In the genomic region with DNA sequence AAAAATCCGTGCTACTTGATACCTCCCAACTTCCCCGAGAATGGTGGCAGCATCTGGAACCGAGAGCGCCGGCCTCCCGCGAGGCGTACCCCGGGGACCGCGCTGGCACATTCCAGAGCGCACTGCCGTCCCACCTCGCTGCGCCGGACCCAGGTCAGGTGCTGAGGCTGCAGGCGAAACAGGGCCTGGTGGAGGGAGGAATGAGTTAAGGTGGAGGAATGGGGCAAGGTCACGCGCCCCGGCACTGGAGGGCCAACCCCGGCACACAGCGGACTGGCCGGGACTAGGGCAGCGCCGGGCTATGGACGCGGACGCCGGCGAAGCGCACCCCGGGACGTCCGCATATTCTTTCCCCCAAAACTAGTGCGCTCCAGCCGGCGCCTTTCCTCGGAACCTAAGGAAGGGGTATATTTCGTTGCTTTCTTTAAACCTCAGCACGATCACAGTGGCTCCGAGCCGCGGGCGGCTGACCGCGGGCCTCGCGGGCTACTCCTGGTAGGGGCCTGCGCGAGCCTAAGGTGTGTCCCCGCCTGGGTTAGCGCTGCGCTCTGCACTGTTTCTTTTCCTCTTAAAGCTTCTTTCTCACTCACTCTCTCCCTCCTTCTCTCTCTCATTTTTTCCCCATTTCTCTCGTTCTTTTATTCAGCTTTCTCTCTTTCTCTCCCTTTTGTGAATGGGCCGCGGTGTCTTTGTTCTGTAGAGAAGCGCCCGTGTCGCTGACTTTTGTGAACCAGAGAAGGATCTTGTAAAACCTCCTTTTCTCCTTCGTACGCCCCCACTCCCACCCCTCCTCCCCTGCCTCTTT, we compare ENCODE assay signal across 2 cellular contexts.
TF ChIP-seq lines count a peak whose summit lies in the region.

No MANE protein-coding gene starts in this region.

TF ChIP-seq in A549, 52 proteins besides CTCF, POLR2A, EP300 and RAD21:
- TF ChIP-seq FOXS1 (CRISPR knock-in tag; IDR thresholded peaks at IDR 0.05) (no peak), E2F6 (IDR thresholded peaks at IDR 0.05; ENCODE audit: borderline replicate concordance, low read depth) (no peak), TP53 (CRISPR knock-in tag; IDR thresholded peaks at IDR 0.05) (no peak), CHD2 (IDR thresholded peaks at IDR 0.05; ENCODE audit: low read length, partially characterized antibody) (no peak), MYC (IDR thresholded peaks at IDR 0.05; ENCODE audit: borderline replicate concordance, low read length) (no peak), HES2 (IDR thresholded peaks at IDR 0.05) (no peak), FOSL2 (IDR thresholded peaks at IDR 0.05) (no peak), FOSL2 (CRISPR knock-in tag; IDR thresholded peaks at IDR 0.05) (no peak), HOXA7 (CRISPR knock-in tag; IDR thresholded peaks at IDR 0.05) (no peak), ZC3H11A (IDR thresholded peaks at IDR 0.05) (no peak), CBX2 (IDR thresholded peaks at IDR 0.05; ENCODE audit: borderline replicate concordance, low read depth) (no peak), EHF (CRISPR knock-in tag; IDR thresholded peaks at IDR 0.05) (no peak)
- TF ChIP-seq, protein P1, sequence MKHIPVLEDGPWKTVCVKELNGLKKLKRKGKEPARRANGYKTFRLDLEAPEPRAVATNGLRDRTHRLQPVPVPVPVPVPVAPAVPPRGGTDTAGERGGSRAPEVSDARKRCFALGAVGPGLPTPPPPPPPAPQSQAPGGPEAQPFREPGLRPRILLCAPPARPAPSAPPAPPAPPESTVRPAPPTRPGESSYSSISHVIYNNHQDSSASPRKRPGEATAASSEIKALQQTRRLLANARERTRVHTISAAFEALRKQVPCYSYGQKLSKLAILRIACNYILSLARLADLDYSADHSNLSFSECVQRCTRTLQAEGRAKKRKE (CRISPR knock-in tag; IDR thresholded peaks at IDR 0.05; ENCODE audit: low read depth) = no peak

TF ChIP-seq in HepG2, 621 proteins besides CTCF, POLR2A, EP300 and RAD21 (continues in another document):
- TF ChIP-seq ZNF879 (CRISPR knock-in tag; IDR thresholded peaks at IDR 0.05) (no peak), ZNF431 (CRISPR knock-in tag; IDR thresholded peaks at IDR 0.05; ENCODE audit: borderline replicate concordance, low read depth) (no peak), ZNF766 (CRISPR knock-in tag; IDR thresholded peaks at IDR 0.05; ENCODE audit: borderline replicate concordance) (no peak), RBM39 (IDR thresholded peaks at IDR 0.05; ENCODE audit: low read depth, low read length, poor library complexity, severe bottlenecking) (peak; percentile 53), HNRNPK (IDR thresholded peaks at IDR 0.05; ENCODE audit: low read depth, low read length, poor library complexity, severe bottlenecking) (peak; percentile 62), TCF7L2 (IDR thresholded peaks at IDR 0.05; ENCODE audit: low read depth, low read length) (no peak), ZNF605 (CRISPR knock-in tag; IDR thresholded peaks at IDR 0.05) (peak; percentile 62; the same call in 1 of the 2 replicates), HMG20A (CRISPR knock-in tag; IDR thresholded peaks at IDR 0.05; ENCODE audit: borderline replicate concordance) (no peak), ZNF326 (CRISPR knock-in tag; IDR thresholded peaks at IDR 0.05; ENCODE audit: borderline replicate concordance) (no peak), ZNF274 (CRISPR knock-in tag; IDR thresholded peaks at IDR 0.05) (no peak; the same call in 1 of the 2 replicates), PRDM15 (CRISPR knock-in tag; IDR thresholded peaks at IDR 0.05) (no peak), TARDBP (CRISPR knock-in tag; IDR thresholded peaks at IDR 0.05) (no peak), AGO1 (IDR thresholded peaks at IDR 0.05; ENCODE audit: low read depth, low read length, poor library complexity, severe bottlenecking) (no peak), ZNF3 (CRISPR knock-in tag; IDR thresholded peaks at IDR 0.05) (no peak), ZNF281 (CRISPR knock-in tag; IDR thresholded peaks at IDR 0.05; ENCODE audit: borderline replicate concordance) (no peak), FIP1L1 (IDR thresholded peaks at IDR 0.05; ENCODE audit: borderline replicate concordance, insufficient read depth, low read depth, low read length) (0 out of 2 replicates have a peak, but pooled peaks have one; percentile 35), POLR2G (IDR thresholded peaks at IDR 0.05; ENCODE audit: low read depth, low read length) (0 out of 2 replicates have a peak, but pooled peaks have one; percentile 18), ZBTB33 (CRISPR knock-in tag; IDR thresholded peaks at IDR 0.05) (peak; percentile 94), SRSF4 (IDR thresholded peaks at IDR 0.05; ENCODE audit: low read depth, low read length, poor library complexity, severe bottlenecking) (peak; percentile 32), ZNF7 (CRISPR knock-in tag; IDR thresholded peaks at IDR 0.05) (no peak), NFE2L2 (IDR thresholded peaks at IDR 0.05; ENCODE audit: low read length) (no peak), SAFB2 (CRISPR knock-in tag; IDR thresholded peaks at IDR 0.05; ENCODE audit: borderline replicate concordance, low read depth) (no peak), RBAK (CRISPR knock-in tag; IDR thresholded peaks at IDR 0.05) (no peak), ZNF749 (CRISPR knock-in tag; IDR thresholded peaks at IDR 0.05; ENCODE audit: borderline replicate concordance) (no peak), THAP7 (CRISPR knock-in tag; IDR thresholded peaks at IDR 0.05) (no peak), FOXC1 (CRISPR knock-in tag; IDR thresholded peaks at IDR 0.05; ENCODE audit: borderline replicate concordance) (no peak), ZNF230 (CRISPR knock-in tag; IDR thresholded peaks at IDR 0.05) (no peak), RXRA (CRISPR knock-in tag; IDR thresholded peaks at IDR 0.05) (0 out of 2 replicates have a peak, but pooled peaks have one; percentile 17), ZNF317 (CRISPR knock-in tag; IDR thresholded peaks at IDR 0.05) (no peak)
- TF ChIP-seq, protein P2, sequence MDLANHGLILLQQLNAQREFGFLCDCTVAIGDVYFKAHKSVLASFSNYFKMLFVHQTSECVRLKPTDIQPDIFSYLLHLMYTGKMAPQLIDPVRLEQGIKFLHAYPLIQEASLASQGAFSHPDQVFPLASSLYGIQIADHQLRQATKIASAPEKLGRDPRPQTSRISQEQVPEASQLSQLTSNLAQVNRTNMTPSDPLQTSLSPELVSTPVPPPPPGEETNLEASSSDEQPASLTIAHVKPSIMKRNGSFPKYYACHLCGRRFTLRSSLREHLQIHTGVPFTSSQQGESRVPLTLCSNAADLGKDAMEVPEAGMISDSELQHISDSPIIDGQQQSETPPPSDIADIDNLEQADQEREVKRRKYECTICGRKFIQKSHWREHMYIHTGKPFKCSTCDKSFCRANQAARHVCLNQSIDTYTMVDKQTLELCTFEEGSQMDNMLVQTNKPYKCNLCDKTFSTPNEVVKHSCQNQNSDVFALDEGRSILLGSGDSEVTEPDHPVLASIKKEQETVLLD (CRISPR knock-in tag; IDR thresholded peaks at IDR 0.05; ENCODE audit: low read depth) = no peak
- TF ChIP-seq, protein P3, sequence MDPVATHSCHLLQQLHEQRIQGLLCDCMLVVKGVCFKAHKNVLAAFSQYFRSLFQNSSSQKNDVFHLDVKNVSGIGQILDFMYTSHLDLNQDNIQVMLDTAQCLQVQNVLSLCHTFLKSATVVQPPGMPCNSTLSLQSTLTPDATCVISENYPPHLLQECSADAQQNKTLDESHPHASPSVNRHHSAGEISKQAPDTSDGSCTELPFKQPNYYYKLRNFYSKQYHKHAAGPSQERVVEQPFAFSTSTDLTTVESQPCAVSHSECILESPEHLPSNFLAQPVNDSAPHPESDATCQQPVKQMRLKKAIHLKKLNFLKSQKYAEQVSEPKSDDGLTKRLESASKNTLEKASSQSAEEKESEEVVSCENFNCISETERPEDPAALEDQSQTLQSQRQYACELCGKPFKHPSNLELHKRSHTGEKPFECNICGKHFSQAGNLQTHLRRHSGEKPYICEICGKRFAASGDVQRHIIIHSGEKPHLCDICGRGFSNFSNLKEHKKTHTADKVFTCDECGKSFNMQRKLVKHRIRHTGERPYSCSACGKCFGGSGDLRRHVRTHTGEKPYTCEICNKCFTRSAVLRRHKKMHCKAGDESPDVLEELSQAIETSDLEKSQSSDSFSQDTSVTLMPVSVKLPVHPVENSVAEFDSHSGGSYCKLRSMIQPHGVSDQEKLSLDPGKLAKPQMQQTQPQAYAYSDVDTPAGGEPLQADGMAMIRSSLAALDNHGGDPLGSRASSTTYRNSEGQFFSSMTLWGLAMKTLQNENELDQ (CRISPR knock-in tag; IDR thresholded peaks at IDR 0.05; ENCODE audit: borderline replicate concordance) = no peak
- TF ChIP-seq, protein P4, sequence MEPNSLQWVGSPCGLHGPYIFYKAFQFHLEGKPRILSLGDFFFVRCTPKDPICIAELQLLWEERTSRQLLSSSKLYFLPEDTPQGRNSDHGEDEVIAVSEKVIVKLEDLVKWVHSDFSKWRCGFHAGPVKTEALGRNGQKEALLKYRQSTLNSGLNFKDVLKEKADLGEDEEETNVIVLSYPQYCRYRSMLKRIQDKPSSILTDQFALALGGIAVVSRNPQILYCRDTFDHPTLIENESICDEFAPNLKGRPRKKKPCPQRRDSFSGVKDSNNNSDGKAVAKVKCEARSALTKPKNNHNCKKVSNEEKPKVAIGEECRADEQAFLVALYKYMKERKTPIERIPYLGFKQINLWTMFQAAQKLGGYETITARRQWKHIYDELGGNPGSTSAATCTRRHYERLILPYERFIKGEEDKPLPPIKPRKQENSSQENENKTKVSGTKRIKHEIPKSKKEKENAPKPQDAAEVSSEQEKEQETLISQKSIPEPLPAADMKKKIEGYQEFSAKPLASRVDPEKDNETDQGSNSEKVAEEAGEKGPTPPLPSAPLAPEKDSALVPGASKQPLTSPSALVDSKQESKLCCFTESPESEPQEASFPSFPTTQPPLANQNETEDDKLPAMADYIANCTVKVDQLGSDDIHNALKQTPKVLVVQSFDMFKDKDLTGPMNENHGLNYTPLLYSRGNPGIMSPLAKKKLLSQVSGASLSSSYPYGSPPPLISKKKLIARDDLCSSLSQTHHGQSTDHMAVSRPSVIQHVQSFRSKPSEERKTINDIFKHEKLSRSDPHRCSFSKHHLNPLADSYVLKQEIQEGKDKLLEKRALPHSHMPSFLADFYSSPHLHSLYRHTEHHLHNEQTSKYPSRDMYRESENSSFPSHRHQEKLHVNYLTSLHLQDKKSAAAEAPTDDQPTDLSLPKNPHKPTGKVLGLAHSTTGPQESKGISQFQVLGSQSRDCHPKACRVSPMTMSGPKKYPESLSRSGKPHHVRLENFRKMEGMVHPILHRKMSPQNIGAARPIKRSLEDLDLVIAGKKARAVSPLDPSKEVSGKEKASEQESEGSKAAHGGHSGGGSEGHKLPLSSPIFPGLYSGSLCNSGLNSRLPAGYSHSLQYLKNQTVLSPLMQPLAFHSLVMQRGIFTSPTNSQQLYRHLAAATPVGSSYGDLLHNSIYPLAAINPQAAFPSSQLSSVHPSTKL (CRISPR knock-in tag; IDR thresholded peaks at IDR 0.05) = peak; percentile 18; the same call in 1 of the 2 replicates
